Comparison of ENCODE assay signal across 9 cellular contexts in the genomic region with DNA sequence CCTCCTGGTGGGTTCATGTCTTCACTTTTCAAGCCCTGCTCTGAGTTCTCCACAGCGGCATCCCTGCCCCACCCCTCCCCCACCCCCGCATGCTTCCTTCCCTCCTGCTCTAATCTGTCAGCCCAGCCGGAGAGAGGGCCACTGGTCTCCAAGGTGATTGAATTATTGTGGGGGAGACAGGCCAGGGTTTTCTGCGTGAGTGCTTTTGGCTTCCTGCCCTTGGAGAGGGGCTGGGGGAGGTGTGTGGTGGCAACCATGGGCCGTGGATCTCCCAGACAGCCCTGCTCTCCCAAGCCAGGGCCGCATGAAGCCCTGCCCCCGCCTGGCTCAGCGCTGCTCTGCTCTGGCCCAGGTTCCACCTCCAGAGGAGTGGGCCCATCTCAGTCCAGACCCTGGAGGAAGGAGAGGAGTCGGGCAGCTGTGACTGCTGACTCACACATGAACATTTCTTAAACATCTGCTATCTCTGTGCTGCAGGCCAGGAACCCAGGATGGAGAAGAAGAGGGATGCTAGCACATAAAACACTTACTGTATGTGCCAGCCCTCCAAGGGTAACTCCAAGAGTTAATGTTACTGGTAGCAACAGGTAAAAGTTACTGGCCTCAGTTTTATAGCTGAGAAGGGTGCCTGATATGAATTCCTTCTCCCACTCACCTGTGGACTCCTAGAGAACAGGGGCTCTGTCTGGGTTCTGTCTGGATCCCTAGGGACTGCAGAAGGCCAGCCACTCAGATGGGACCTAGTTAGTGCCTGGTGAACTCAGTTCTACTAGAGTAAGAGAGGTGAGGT.
DNase-seq lines count a peak whose midpoint lies in the region; ATAC-seq and TF ChIP-seq lines count a peak whose summit lies in the region.
"Had no signal": no experiment of that assay in that cellular context is flagged by ENCODE, and none has a peak within 500 bp of the region (broad histone marks: within the 10 kb centered on the region; RNA-seq: fewer than 3 reads in every experiment).

No MANE protein-coding gene starts in this region.

- no peak for TF ChIP-seq CTCF in right atrium auricular region (IDR thresholded peaks at IDR 0.05)
- TF ChIP-seq CTCF in suprapubic skin (IDR thresholded peaks at IDR 0.05): no peak

- H3K4me1 ChIP-seq in right atrium auricular region (peaks cover 0 to 100% of the 10 kb centered on the region in 2 donors), suprapubic skin (peaks cover 94% of the 10 kb centered on the region)

- peak; percentile 29 for DNase-seq in NCI-H2107 treated with DMSO at 0.1 percent for 48 hours (lab: John Stamatoyannopoulos, UW; ENCODE audit: unreplicated experiment)
- DNase-seq in NCI-H2107 (lab: John Stamatoyannopoulos, UW): no peak
- DNase-seq in right atrium auricular region (ENCODE audit: low spot score): no peak
- DNase-seq in suprapubic skin (ENCODE audit: low spot score in 2 of 2): no peak
- DNase-seq in RPMI8226: no peak
- DNase-seq in T-helper 2 cell treated with Interferon-gamma antibody and Interleukin-4, amounts not matched to agents 5 μg/mL and 100 μg/mL, for 36 hours (ENCODE audit: low spot score): no peak

- no peaks in the 10 kb centered on the region for H3K9me3 Mint-ChIP-seq in T-helper 2 cell treated with Interferon-gamma antibody and Interleukin-4, amounts not matched to agents 5 μg/mL and 100 μg/mL, for 36 hours

- WGBS in suprapubic skin: 35% methylated on average over 6 of the region's 9 CpGs

- H3K27me3 Mint-ChIP-seq in T-helper 2 cell treated with Interferon-gamma antibody and Interleukin-4, amounts not matched to agents 5 μg/mL and 100 μg/mL, for 36 hours (ENCODE audit: low read depth): no peaks in the 10 kb centered on the region

- peak; percentile 70 for ATAC-seq in SK-N-SH treated with all-trans-retinoic acid at 6 μM for 48 hours
- no peak for ATAC-seq in HG03457 (IDR thresholded peaks at IDR 0.05; ENCODE audit: unreplicated experiment)

- H3K36me3 ChIP-seq in right atrium auricular region (no peaks in the 10 kb centered on the region), suprapubic skin (peaks cover 3% of the 10 kb centered on the region)

- H3K27ac Mint-ChIP-seq in T-helper 2 cell treated with Interferon-gamma antibody and Interleukin-4, amounts not matched to agents 5 μg/mL and 100 μg/mL, for 36 hours: no peak overlapping the region
- H3K27ac Mint-ChIP-seq: B cell had no signal

- peak overlapping the region; percentile 48 to 50 for H3K27ac ChIP-seq in right atrium auricular region
- peak overlapping the region; percentile 44 for H3K27ac ChIP-seq in suprapubic skin

- H3K4me1 Mint-ChIP-seq in T-helper 2 cell treated with Interferon-gamma antibody and Interleukin-4, amounts not matched to agents 5 μg/mL and 100 μg/mL, for 36 hours (ENCODE audit: low read depth): no peaks in the 10 kb centered on the region

- H3K27me3 ChIP-seq in right atrium auricular region (no peaks in the 10 kb centered on the region), suprapubic skin (no peaks in the 10 kb centered on the region)

- no peak overlapping the region for H3K4me3 ChIP-seq in right atrium auricular region
- H3K4me3 ChIP-seq in suprapubic skin: no peak overlapping the region

- no peaks in the 10 kb centered on the region for H3K36me3 Mint-ChIP-seq in T-helper 2 cell treated with Interferon-gamma antibody and Interleukin-4, amounts not matched to agents 5 μg/mL and 100 μg/mL, for 36 hours (ENCODE audit: low read depth)

- TF ChIP-seq POLR2A in suprapubic skin (IDR thresholded peaks at IDR 0.05): no peak

- H3K4me3 Mint-ChIP-seq in T-helper 2 cell treated with Interferon-gamma antibody and Interleukin-4, amounts not matched to agents 5 μg/mL and 100 μg/mL, for 36 hours: no peak overlapping the region
- H3K4me3 Mint-ChIP-seq: B cell had no signal

- TF ChIP-seq EP300 in suprapubic skin (IDR thresholded peaks at IDR 0.05): no peak

- no peaks in the 10 kb centered on the region for H3K9me3 ChIP-seq in right atrium auricular region
- H3K9me3 ChIP-seq in suprapubic skin: no peaks in the 10 kb centered on the region

TF ChIP-seq in SK-N-SH treated with all-trans-retinoic acid at 6 μM for 48 hours, 23 proteins besides CTCF, POLR2A, EP300 and RAD21:
- TF ChIP-seq ZNF8 (CRISPR knock-in tag; IDR thresholded peaks at IDR 0.05) (peak; percentile 42), CSRNP3 (CRISPR knock-in tag; IDR thresholded peaks at IDR 0.05) (no peak), TSHZ2 (CRISPR knock-in tag; IDR thresholded peaks at IDR 0.05) (peak; percentile 88), ISL1 (CRISPR knock-in tag; IDR thresholded peaks at IDR 0.05) (peak; percentile 33), ZFP3 (CRISPR knock-in tag; IDR thresholded peaks at IDR 0.05) (0 out of 2 replicates have a peak, but pooled peaks have one; percentile 34), CSDC2 (CRISPR knock-in tag; IDR thresholded peaks at IDR 0.05) (0 out of 2 replicates have a peak, but pooled peaks have one; percentile 58), ZFP30 (CRISPR knock-in tag; IDR thresholded peaks at IDR 0.05) (no peak)
